3 cellular contexts compared by ENCODE assay signal in genomic region chr13:112203614-112204013, GRCh38.
A peak's percentile ranks its signal among the peaks of the same experiment; 100 is the strongest.
TF ChIP-seq lines count a peak whose summit lies in the region.

No MANE protein-coding gene starts in this region.

TF ChIP-seq in HepG2, 621 proteins besides CTCF, POLR2A, EP300 and RAD21:
- TF ChIP-seq MNT (IDR thresholded peaks at IDR 0.05) (peak; percentile 100), SP2 (CRISPR knock-in tag; IDR thresholded peaks at IDR 0.05) (no peak)
TF ChIP-seq in HepG2: peak in this region for 1.

TF ChIP-seq in H1, 55 proteins besides CTCF, POLR2A, EP300 and RAD21:
- TF ChIP-seq TAF1 (IDR thresholded peaks at IDR 0.05; ENCODE audit: low read depth, low read length) (no peak), ATF3 (IDR thresholded peaks at IDR 0.05; ENCODE audit: insufficient read depth, low read depth, low read length) (no peak), SAP30 (IDR thresholded peaks at IDR 0.05; ENCODE audit: insufficient read depth, insufficient replicate concordance, low read length) (no peak), BACH1 (IDR thresholded peaks at IDR 0.05; ENCODE audit: low read length) (no peak), TCF12 (IDR thresholded peaks at IDR 0.05; ENCODE audit: low read depth, low read length) (no peak)

TF ChIP-seq in neural cell, 6 proteins besides CTCF, POLR2A, EP300 and RAD21:
- no peak for TF ChIP-seq MXI1 (conservative IDR thresholded peaks at IDR 0.05; ENCODE audit: poor library complexity, severe bottlenecking)
- peak; percentile 55 for TF ChIP-seq POLR2AphosphoS5 (IDR thresholded peaks at IDR 0.05)
- no peak for TF ChIP-seq REST (IDR thresholded peaks at IDR 0.05; ENCODE audit: borderline replicate concordance)
TF ChIP-seq in neural cell: peak in this region for 1.
